Comparison of ENCODE assay signal across 8 cellular contexts in the genomic region with DNA sequence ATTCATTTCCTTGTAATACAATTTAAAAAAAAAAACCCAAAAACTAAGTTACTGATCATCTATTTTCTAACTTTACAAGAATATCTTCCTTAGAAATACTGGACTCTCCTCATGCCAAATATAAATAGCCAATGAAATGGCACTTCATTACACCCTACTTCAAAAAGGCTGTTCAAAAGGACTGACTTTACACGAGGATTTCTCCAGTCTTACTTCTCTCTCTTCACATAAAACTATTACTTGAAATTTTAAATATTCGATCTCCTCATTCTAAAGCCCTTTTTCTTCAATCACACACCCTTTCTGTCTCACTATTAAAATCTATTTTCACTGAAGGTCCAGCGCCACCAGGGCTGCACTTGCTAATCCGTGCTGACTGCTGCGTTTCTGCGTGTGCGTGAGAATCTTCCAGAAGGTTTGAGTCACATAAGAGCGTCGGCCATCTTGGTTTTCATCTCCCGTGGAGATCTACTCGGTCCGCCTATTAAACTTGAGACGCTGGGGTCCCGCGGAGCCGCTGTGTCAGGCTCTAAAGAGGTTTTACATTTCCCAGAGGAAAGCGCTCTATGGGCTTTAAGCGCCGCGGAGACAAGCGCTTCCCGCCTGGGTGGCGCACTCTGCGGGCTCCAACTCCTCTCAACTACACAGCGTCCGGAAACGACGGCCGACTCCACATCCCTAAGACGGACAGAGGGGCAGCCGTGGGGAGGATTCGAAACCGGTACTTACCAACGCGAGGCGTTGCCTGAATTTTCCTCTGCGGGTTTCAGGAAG.
A peak's percentile ranks its signal among the peaks of the same experiment; 100 is the strongest.
DNase-seq lines count a peak whose midpoint lies in the region; ATAC-seq and TF ChIP-seq lines count a peak whose summit lies in the region.

No MANE protein-coding gene starts in this region.

- POLR2A ChIA-PET in AG04449 (lab: Yijun Ruan, JAX): no interaction called here

- H3K4me3 ChIP-seq in AG04449 (ENCODE audit: low read depth, low read length): peak overlapping the region; percentile 86

- CTCF ChIA-PET in AG04449 (lab: Yijun Ruan, JAX): interaction anchor here (1.0 kb wide), 1 partner anchor 63 kb away, joined by 4 read pairs; no protein-coding TSS in a partner anchor

- peak; percentile 27 for TF ChIP-seq CTCF in AG04449 (IDR thresholded peaks at IDR 0.05; ENCODE audit: insufficient read depth, low read length, missing control alignments)

- peak; percentile 38 for ATAC-seq in GM18909 (IDR thresholded peaks at IDR 0.05; ENCODE audit: poor library complexity, unreplicated experiment)
- ATAC-seq in HG03439 (IDR thresholded peaks at IDR 0.05; ENCODE audit: unreplicated experiment): peak; percentile 42

- DNase-seq in AG04449 (ENCODE audit: low read depth, low spot score) (peak; percentile 46), NCI-H748 treated with DMSO at 0.1 percent for 48 hours (lab: John Stamatoyannopoulos, UW) (peak; percentile 20), medulla oblongata (ENCODE audit: extremely low spot score) (peak; percentile 68)
- peak; percentile 88 for DNase-seq in activated CD8-positive, alpha-beta memory T cell treated with anti-CD3 and anti-CD28 coated beads for 24 hours
- peak; percentile 33 for DNase-seq in effector CD8-positive, alpha-beta T cell (lab: John Stamatoyannopoulos, UW)
- DNase-seq in stimulated activated CD4-positive, alpha-beta T cell treated with anti-CD3 and anti-CD28 coated beads, TNF-alpha, amount 100 ng/mL, for 48 hours (ENCODE audit: low read depth in 3 of 3): peak; percentile 23 to 45 (median 36)

Comparison
In these comparisons a context has a peak if more than half of its experiments do, and no peak if none do; other contexts are left out.
1. Peak in every context shown above with its lines: DNase-seq, ATAC-seq and H3K4me3 ChIP-seq.
2. DNase-seq: peak in every context shown above with its lines; median percentile 88 in activated CD8-positive, alpha-beta memory T cell treated with anti-CD3 and anti-CD28 coated beads for 24 hours; 68 in medulla oblongata; 46 in AG04449; 36 in stimulated activated CD4-positive, alpha-beta T cell treated with anti-CD3 and anti-CD28 coated beads, TNF-alpha, amount 100 ng/mL, for 48 hours; 33 in effector CD8-positive, alpha-beta T cell; 20 in NCI-H748 treated with DMSO at 0.1 percent for 48 hours.